ENCODE assay signal across 8 cellular contexts in the genomic region with DNA sequence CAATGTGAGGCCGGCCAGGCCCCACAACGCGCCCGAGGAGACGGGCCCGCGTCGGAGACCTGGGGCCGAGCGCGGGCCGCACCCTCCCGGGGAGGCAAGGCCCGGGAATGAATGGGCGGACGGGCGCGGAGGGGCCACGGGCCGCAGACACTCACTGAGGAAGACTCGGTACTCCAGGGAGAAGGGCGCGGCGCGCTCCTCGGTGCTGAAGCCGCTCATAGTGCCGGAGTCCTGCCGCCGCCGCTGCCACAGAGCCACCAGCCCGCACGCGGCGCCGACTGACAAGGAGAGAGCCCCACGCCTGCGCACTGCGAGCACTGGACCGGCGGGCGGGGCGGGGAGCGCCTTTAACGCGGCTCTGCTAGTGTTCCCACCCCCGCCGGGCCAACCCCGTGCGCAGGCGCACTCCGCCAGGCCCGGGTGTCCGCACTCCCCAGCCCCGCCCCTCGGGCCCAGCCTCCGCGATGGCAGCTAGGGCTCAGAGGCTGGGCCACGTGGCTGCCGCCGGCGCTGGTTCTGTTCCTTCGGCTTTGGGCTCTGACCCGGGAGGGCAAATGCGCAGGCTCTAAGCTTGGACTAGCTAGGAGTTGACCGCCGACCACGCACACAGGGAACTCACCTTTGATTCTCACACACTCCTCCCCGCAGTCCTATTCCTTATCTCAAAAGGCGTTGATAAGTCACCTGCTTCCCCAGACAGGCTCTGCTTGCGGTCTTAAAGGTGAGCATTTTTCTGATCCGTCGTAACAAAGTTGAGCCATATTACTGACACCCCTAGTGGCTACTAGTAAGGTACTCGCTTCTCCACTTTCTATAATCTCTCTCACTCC. TPM values are rescaled to one million over a fixed set of nuclear protein-coding genes. Genes with fewer than 3 reads are reported as not detected.
A peak's percentile ranks its signal among the peaks of the same experiment; 100 is the strongest.
DNase-seq lines count a peak whose midpoint lies in the region; ATAC-seq and TF ChIP-seq lines count a peak whose summit lies in the region.

Gene PPA1, minus strand, starts transcription at position 321 of the 830 bp plus-strand sequence. Its CDS starts 102 bp downstream, at position 219.

- DNase-seq in EL (peak; percentile 96), GOT3 (lab: John Stamatoyannopoulos, UW) (peak; percentile 86), LNCaP clone FGC (ENCODE audit: low read depth) (peak; percentile 89), RWPE1 (ENCODE audit: low spot score) (peak; percentile 100), fibroblast of peridontal ligament (ENCODE audit: extremely low read depth) (peak; percentile 88)
- DNase-seq in activated T-helper 2 cell treated with anti-CD3 and anti-CD28 coated beads, Interferon-gamma antibody, Interleukin-2, Interleukin-4, amounts not matched to agents 10 μg/mL and 5 μg/mL and 100 μg/mL, durations not matched to agents 14 hours and 24 hours and 36 hours (ENCODE audit: low spot score): peak; percentile 98
- DNase-seq in natural killer cell treated with Interleukin-12 subunit alpha and Interleukin-12 subunit beta and Interleukin-15 and Interleukin-18, amount 100 ng/mL, for 72 hours (ENCODE audit: low spot score): peak; percentile 100
- DNase-seq in stimulated activated naive CD8-positive, alpha-beta T cell treated with anti-CD3 and anti-CD28 coated beads, Interleukin-15, Interleukin-2, amounts not matched to agents 100 U/mL and 50 U/mL, for 24 hours: peak; percentile 100

- POLR2A ChIA-PET in RWPE1 (lab: Yijun Ruan, JAX; ENCODE audit: low non-redundant PET): interaction anchor here (0.9 kb wide), 1 partner anchor 10 kb away, joined by 3 read pairs; no protein-coding TSS in a partner anchor

- peak; percentile 98 to 99 for ATAC-seq in natural killer cell treated with Interleukin-12 subunit alpha and Interleukin-12 subunit beta and Interleukin-15 and Interleukin-18, amount 100 ng/mL, for 72 hours
- ATAC-seq in stimulated activated naive CD8-positive, alpha-beta T cell treated with anti-CD3 and anti-CD28 coated beads, Interleukin-15, Interleukin-2, amounts not matched to agents 100 U/mL and 50 U/mL, for 24 hours: peak; percentile 97

- intact Hi-C loops in activated T-helper 2 cell treated with anti-CD3 and anti-CD28 coated beads, Interferon-gamma antibody, Interleukin-2, Interleukin-4, amounts not matched to agents 10 μg/mL and 5 μg/mL and 100 μg/mL, durations not matched to agents 14 hours and 24 hours and 36 hours (cut with micrococcal nuclease): loop anchor here (1.0 to 5.0 kb wide), 6 partner anchors 40 to 1901 kb away; partner anchors contain the start of genes EIF4EBP2, HNRNPH3, PBLD and SAR1A

- peak within 1 kb of the TSS; percentile 78 for H3K27ac ChIP-seq in RWPE1

- H3K27ac Mint-ChIP-seq in activated T-helper 2 cell treated with anti-CD3 and anti-CD28 coated beads, Interferon-gamma antibody, Interleukin-2, Interleukin-4, amounts not matched to agents 10 μg/mL and 5 μg/mL and 100 μg/mL, durations not matched to agents 14 hours and 24 hours and 36 hours: peak within 1 kb of the TSS; percentile 85
- peak within 1 kb of the TSS; percentile 79 to 85 for H3K27ac Mint-ChIP-seq in natural killer cell treated with Interleukin-12 subunit alpha and Interleukin-12 subunit beta and Interleukin-15 and Interleukin-18, amount 100 ng/mL, for 72 hours

- no peaks in the 10 kb centered on the region for H3K27me3 Mint-ChIP-seq in activated T-helper 2 cell treated with anti-CD3 and anti-CD28 coated beads, Interferon-gamma antibody, Interleukin-2, Interleukin-4, amounts not matched to agents 10 μg/mL and 5 μg/mL and 100 μg/mL, durations not matched to agents 14 hours and 24 hours and 36 hours (ENCODE audit: low read depth)
- peaks cover 0 to 3% of the 10 kb centered on the region in 2 donors for H3K27me3 Mint-ChIP-seq in natural killer cell treated with Interleukin-12 subunit alpha and Interleukin-12 subunit beta and Interleukin-15 and Interleukin-18, amount 100 ng/mL, for 72 hours

- peaks cover 30% of the 10 kb centered on the region for H3K4me1 Mint-ChIP-seq in activated T-helper 2 cell treated with anti-CD3 and anti-CD28 coated beads, Interferon-gamma antibody, Interleukin-2, Interleukin-4, amounts not matched to agents 10 μg/mL and 5 μg/mL and 100 μg/mL, durations not matched to agents 14 hours and 24 hours and 36 hours (ENCODE audit: low read depth)
- peaks cover 24 to 30% of the 10 kb centered on the region in 2 donors for H3K4me1 Mint-ChIP-seq in natural killer cell treated with Interleukin-12 subunit alpha and Interleukin-12 subunit beta and Interleukin-15 and Interleukin-18, amount 100 ng/mL, for 72 hours (ENCODE audit: low read depth in 2 of 2)

- H3K9me3 Mint-ChIP-seq in activated T-helper 2 cell treated with anti-CD3 and anti-CD28 coated beads, Interferon-gamma antibody, Interleukin-2, Interleukin-4, amounts not matched to agents 10 μg/mL and 5 μg/mL and 100 μg/mL, durations not matched to agents 14 hours and 24 hours and 36 hours: peaks cover 4% of the 10 kb centered on the region
- H3K9me3 Mint-ChIP-seq in natural killer cell treated with Interleukin-12 subunit alpha and Interleukin-12 subunit beta and Interleukin-15 and Interleukin-18, amount 100 ng/mL, for 72 hours: no peaks in the 10 kb centered on the region

- peak; percentile 37 for TF ChIP-seq CTCF in LNCaP clone FGC (IDR thresholded peaks at IDR 0.05; ENCODE audit: control insufficient read depth, extremely low read depth, insufficient read depth)
- TF ChIP-seq CTCF in RWPE1 (conservative IDR thresholded peaks at IDR 0.05; ENCODE audit: low read depth): peak; percentile 19; the same call in 1 of the 2 replicates

- peak within 1 kb of the TSS; percentile 97 for H3K4me3 ChIP-seq in LNCaP clone FGC (ENCODE audit: low read depth, low read length)

- CTCF ChIA-PET in RWPE1 (lab: Yijun Ruan, JAX): interaction anchor here (0.5 to 2.8 kb wide), 5 partner anchors 41 to 596 kb away, joined by 3 to 12 read pairs (median 5); no protein-coding TSS in a partner anchor

- H3K36me3 Mint-ChIP-seq in activated T-helper 2 cell treated with anti-CD3 and anti-CD28 coated beads, Interferon-gamma antibody, Interleukin-2, Interleukin-4, amounts not matched to agents 10 μg/mL and 5 μg/mL and 100 μg/mL, durations not matched to agents 14 hours and 24 hours and 36 hours (ENCODE audit: low read depth): peaks cover 30% of the 10 kb centered on the region
- peaks cover 7% of the 10 kb centered on the region for H3K36me3 Mint-ChIP-seq in natural killer cell treated with Interleukin-12 subunit alpha and Interleukin-12 subunit beta and Interleukin-15 and Interleukin-18, amount 100 ng/mL, for 72 hours

- peak within 1 kb of the TSS; percentile 88 for H3K4me3 Mint-ChIP-seq in activated T-helper 2 cell treated with anti-CD3 and anti-CD28 coated beads, Interferon-gamma antibody, Interleukin-2, Interleukin-4, amounts not matched to agents 10 μg/mL and 5 μg/mL and 100 μg/mL, durations not matched to agents 14 hours and 24 hours and 36 hours (ENCODE audit: low read depth)
- H3K4me3 Mint-ChIP-seq in natural killer cell treated with Interleukin-12 subunit alpha and Interleukin-12 subunit beta and Interleukin-15 and Interleukin-18, amount 100 ng/mL, for 72 hours: peak within 1 kb of the TSS; percentile 94

RNA-seq across cellular contexts. Expression of gene PPA1, which starts in this region (rescaled TPM):
- total RNA-seq in activated T-helper 2 cell treated with anti-CD3 and anti-CD28 coated beads, Interferon-gamma antibody, Interleukin-2, Interleukin-4, amounts not matched to agents 10 μg/mL and 5 μg/mL and 100 μg/mL, durations not matched to agents 14 hours and 24 hours and 36 hours: 405 and 419 TPM in 2 replicates
- total RNA-seq in natural killer cell treated with Interleukin-12 subunit alpha and Interleukin-12 subunit beta and Interleukin-15 and Interleukin-18, amount 100 ng/mL, for 72 hours: 100 to 1,000 TPM; 263 to 285 TPM

Comparison
In these comparisons a context has a peak if more than half of its experiments do, and no peak if none do; other contexts are left out.
1. Peak in every context shown above with its lines: DNase-seq, ATAC-seq, H3K4me3 ChIP-seq and H3K27ac ChIP-seq.